11 cellular contexts compared by ENCODE assay signal in the genomic region with DNA sequence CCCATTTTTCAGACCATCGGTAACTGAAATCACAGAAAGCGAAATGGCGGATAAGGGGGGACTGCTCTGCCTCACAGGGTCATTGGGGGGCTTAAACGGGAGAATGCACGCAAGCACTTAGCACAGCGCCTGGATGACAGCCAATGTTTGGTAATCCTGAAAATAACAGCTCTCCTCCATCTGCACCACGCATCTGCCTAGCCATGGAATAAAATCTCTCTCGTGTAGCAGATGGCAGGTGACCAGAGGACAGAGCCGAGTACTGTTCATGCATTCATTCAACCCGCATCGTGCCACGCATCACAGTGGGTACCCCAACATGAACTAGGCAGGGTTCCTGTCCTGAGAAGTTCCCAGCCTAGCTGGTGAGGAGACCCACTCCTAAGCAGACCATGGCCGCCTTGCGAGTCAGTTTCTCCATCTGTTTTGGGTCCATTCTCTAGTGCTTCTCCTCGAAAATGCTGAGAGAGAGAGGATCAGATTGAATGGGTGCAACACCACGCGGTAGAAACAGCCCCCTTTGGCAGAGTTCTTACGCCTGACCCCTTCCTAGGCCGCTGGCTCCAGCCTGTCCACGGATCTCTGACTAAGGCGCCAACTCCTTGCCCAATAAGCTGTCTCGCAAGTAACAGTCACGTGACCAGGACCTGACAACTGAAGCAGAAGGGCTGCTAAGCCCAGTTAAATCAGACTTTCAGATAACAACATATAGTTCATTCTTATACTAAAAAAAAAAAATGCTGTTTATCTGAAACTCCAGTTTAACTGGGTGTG. TPM values are rescaled to one million over a fixed set of nuclear protein-coding genes. Genes with fewer than 3 reads are reported as not detected.
DNase-seq lines count a peak whose midpoint lies in the region; ATAC-seq and TF ChIP-seq lines count a peak whose summit lies in the region.
"Had no signal": no experiment of that assay in that cellular context is flagged by ENCODE, and none has a peak within 500 bp of the region (broad histone marks: within the 10 kb centered on the region; RNA-seq: fewer than 3 reads in every experiment).

No MANE protein-coding gene starts in this region.

- no peak overlapping the region for H3K4me2 ChIP-seq in PC-9
- H3K4me2 ChIP-seq: KMS-11 had no signal

- TF ChIP-seq CTCF in Panc1 (IDR thresholded peaks at IDR 0.05) (no peak), fibroblast of pulmonary artery (IDR thresholded peaks at IDR 0.05; ENCODE audit: low read length, missing control alignments) (no peak), omental fat pad (IDR thresholded peaks at IDR 0.05) (no peak), PC-9 (conservative IDR thresholded peaks at IDR 0.05) (no peak)

- no peaks in the 10 kb centered on the region for H3K36me3 ChIP-seq in Panc1 (ENCODE audit: control insufficient read depth, insufficient read depth, low read length)
- H3K36me3 ChIP-seq in PC-9 (ENCODE audit: low read depth), result no peaks in the 10 kb centered on the region

- POLR2A ChIA-PET in Panc1 (lab: Charles Lee), result no interaction called here
- POLR2A ChIA-PET in PC-9 (lab: Charles Lee; ENCODE audit: unreplicated experiment), result no interaction called here

- H3K27me3 ChIP-seq in Panc1 (ENCODE audit: control insufficient read depth, insufficient read depth, low read length) (no peaks in the 10 kb centered on the region), PC-9 (ENCODE audit: insufficient read depth, low read depth) (no peaks in the 10 kb centered on the region)

- H3K9me3 ChIP-seq in Panc1 (ENCODE audit: control insufficient read depth, insufficient read depth, low read depth, low read length) (peaks cover 3% of the 10 kb centered on the region; the same call in 1 of the 2 replicates), PC-9 (ENCODE audit: insufficient read depth, low read depth) (peaks cover 4% of the 10 kb centered on the region)

- no peak overlapping the region for H2AFZ ChIP-seq in PC-9

- no peaks in the 10 kb centered on the region for H3K9me2 ChIP-seq in PC-9 (ENCODE audit: insufficient read depth)

- BruUV-seq in Panc1 (replicated peaks; lab: Mats Ljungman, UMichigan), result no TSS peak
- BruUV-seq in PC-9 (replicated peaks; lab: Mats Ljungman, UMichigan), result no TSS peak

- DNase-seq in DMS 273 treated with DMSO at 0.1 percent for 48 hours (lab: John Stamatoyannopoulos, UW) (peak; percentile 91), Panc1 (ENCODE audit: low read depth, low spot score) (no peak), fibroblast of pulmonary artery (ENCODE audit: low read depth) (peak; percentile 72), omental fat pad (ENCODE audit: low spot score) (peak; percentile 23), pons (ENCODE audit: low spot score) (no peak), NCI-H526 (lab: John Stamatoyannopoulos, UW) (no peak), PC-9 (no peak), SIG-M5 (lab: John Stamatoyannopoulos, UW) (no peak)
- DNase-seq: activated T-cell treated with anti-CD3 and anti-CD28 coated beads, Interleukin-2, amount 50 U/mL, for 4 hours; effector CD8-positive, alpha-beta T cell had no signal

- in situ Hi-C loops in Panc1 (cut with HindIII; ENCODE audit: low pct_unique_long_range_greater_than_20kb, low sequenced_read_pairs), result no loop called here

- intact Hi-C loops in Panc1 (cut with micrococcal nuclease; ENCODE audit: unreplicated experiment), result no loop called here
- intact Hi-C loops in PC-9 (cut with micrococcal nuclease; ENCODE audit: unreplicated experiment), result no loop called here

- H4K20me1 ChIP-seq in PC-9 (ENCODE audit: insufficient read depth), result no peaks in the 10 kb centered on the region

- CTCF ChIA-PET in Panc1 (lab: Charles Lee) (no interaction called here), PC-9 (lab: Charles Lee) (no interaction called here)

- no peaks in the 10 kb centered on the region for H3K79me2 ChIP-seq in PC-9 (ENCODE audit: low read depth)

- ATAC-seq in Panc1 (0 out of 2 replicates have a peak, but pooled peaks have one; percentile 37), omental fat pad (ENCODE audit: low FRiP score) (peak; percentile 59)
- ATAC-seq: activated T-cell treated with anti-CD3 and anti-CD28 coated beads, Interleukin-2, amount 50 U/mL, for 4 hours had no signal

- H3K4me3 ChIP-seq in Panc1 (ENCODE audit: low read depth in 2 of 2, low read length in 2 of 2) (no peak overlapping the region), fibroblast of pulmonary artery (replicated peaks; ENCODE audit: low read depth, low read length) (no peak overlapping the region), PC-9 (no peak overlapping the region)

- peaks cover 6% of the 10 kb centered on the region; the same call in 1 of the 2 replicates for H3F3A ChIP-seq in PC-9 (ENCODE audit: insufficient read depth, low read depth)

- H3K27ac ChIP-seq in Panc1 (ENCODE audit: low read length), result no peak overlapping the region
- no peak overlapping the region for H3K27ac ChIP-seq in PC-9
- H3K27ac ChIP-seq: KMS-11 had no signal

- H3K4me1 ChIP-seq in Panc1 (ENCODE audit: control insufficient read depth, insufficient read depth, low read length), result peaks cover 11% of the 10 kb centered on the region; the same call in 1 of the 2 replicates
- peaks cover 8% of the 10 kb centered on the region for H3K4me1 ChIP-seq in PC-9 (replicated peaks; ENCODE audit: insufficient read depth)

RNA-seq across cellular contexts. Expression of a gene that starts 7.3 kb away (rescaled TPM):
- 0.31 TPM for total RNA-seq in Panc1 (2021; ENCODE audit: unreplicated experiment)
- 0.67 TPM for polyA plus RNA-seq in Panc1 (2012; ENCODE audit: insufficient read length)
- under 1 TPM in 3 of 4 donors, not detected in 1; 0.19 to 0.63 (median 0.48) TPM for total RNA-seq in omental fat pad
- total RNA-seq in PC-9 (2021), result not detected in 2 replicates
- total RNA-seq: activated T-cell treated with anti-CD3 and anti-CD28 coated beads, Interleukin-2, amount 50 U/mL, for 4 hours had no signal

Comparison
In these comparisons a context has a peak if more than half of its experiments do, and no peak if none do; other contexts are left out.
1. DNase-seq: peak in DMS 273 treated with DMSO at 0.1 percent for 48 hours (single experiment), fibroblast of pulmonary artery (single experiment) and omental fat pad (single experiment); none in Panc1 (single experiment), pons (single experiment), NCI-H526 (0 of 2), PC-9 (0 of 2) and SIG-M5 (single experiment).